Comparison of ENCODE assay signal across 1 cellular context in the genomic region with DNA sequence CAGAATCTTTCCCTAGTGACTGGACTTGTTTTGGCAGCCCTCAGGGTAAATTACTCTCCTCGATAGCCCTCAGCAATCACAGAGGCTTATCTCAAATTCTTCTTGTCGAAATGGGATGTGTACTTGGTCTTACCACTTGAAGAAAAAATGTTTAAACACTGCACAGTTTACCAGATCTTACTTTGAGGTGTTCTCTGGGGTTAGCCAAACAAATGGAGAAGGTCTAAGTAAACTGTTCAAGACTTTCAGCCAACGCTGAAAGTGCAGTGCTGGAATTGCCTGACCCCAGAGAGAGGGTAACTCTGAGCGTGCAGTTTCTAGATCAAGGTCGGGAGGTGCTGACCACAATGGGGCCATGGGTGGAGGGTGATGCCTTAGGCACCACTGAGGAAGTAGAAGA.
TF ChIP-seq lines count a peak whose summit lies in the region.

No MANE protein-coding gene starts in this region.

TF ChIP-seq in GM12878, 131 proteins besides CTCF, POLR2A, EP300 and RAD21 (continued from another document):
- TF ChIP-seq, protein P1, sequence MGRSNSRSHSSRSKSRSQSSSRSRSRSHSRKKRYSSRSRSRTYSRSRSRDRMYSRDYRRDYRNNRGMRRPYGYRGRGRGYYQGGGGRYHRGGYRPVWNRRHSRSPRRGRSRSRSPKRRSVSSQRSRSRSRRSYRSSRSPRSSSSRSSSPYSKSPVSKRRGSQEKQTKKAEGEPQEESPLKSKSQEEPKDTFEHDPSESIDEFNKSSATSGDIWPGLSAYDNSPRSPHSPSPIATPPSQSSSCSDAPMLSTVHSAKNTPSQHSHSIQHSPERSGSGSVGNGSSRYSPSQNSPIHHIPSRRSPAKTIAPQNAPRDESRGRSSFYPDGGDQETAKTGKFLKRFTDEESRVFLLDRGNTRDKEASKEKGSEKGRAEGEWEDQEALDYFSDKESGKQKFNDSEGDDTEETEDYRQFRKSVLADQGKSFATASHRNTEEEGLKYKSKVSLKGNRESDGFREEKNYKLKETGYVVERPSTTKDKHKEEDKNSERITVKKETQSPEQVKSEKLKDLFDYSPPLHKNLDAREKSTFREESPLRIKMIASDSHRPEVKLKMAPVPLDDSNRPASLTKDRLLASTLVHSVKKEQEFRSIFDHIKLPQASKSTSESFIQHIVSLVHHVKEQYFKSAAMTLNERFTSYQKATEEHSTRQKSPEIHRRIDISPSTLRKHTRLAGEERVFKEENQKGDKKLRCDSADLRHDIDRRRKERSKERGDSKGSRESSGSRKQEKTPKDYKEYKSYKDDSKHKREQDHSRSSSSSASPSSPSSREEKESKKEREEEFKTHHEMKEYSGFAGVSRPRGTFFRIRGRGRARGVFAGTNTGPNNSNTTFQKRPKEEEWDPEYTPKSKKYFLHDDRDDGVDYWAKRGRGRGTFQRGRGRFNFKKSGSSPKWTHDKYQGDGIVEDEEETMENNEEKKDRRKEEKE (IDR thresholded peaks at IDR 0.05): no peak
- peak in 1 of 2 experiments; percentile 12; a peak in 1 of 4 replicates for TF ChIP-seq IKZF2 (IDR thresholded peaks at IDR 0.05)
- TF ChIP-seq, protein P2, sequence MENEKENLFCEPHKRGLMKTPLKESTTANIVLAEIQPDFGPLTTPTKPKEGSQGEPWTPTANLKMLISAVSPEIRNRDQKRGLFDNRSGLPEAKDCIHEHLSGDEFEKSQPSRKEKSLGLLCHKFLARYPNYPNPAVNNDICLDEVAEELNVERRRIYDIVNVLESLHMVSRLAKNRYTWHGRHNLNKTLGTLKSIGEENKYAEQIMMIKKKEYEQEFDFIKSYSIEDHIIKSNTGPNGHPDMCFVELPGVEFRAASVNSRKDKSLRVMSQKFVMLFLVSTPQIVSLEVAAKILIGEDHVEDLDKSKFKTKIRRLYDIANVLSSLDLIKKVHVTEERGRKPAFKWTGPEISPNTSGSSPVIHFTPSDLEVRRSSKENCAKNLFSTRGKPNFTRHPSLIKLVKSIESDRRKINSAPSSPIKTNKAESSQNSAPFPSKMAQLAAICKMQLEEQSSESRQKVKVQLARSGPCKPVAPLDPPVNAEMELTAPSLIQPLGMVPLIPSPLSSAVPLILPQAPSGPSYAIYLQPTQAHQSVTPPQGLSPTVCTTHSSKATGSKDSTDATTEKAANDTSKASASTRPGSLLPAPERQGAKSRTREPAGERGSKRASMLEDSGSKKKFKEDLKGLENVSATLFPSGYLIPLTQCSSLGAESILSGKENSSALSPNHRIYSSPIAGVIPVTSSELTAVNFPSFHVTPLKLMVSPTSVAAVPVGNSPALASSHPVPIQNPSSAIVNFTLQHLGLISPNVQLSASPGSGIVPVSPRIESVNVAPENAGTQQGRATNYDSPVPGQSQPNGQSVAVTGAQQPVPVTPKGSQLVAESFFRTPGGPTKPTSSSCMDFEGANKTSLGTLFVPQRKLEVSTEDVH (IDR thresholded peaks at IDR 0.05; ENCODE audit: low read depth, partially characterized antibody): no peak
